Comparison of ENCODE assay signal across 18 cellular contexts in genomic region chr2:23661276-23662050, GRCh38.
DNase-seq lines count a peak whose midpoint lies in the region; ATAC-seq lines count a peak whose summit lies in the region.
"Had no signal": no experiment of that assay in that cellular context is flagged by ENCODE, and none has a peak within 500 bp of the region (broad histone marks: within the 10 kb centered on the region; RNA-seq: fewer than 3 reads in every experiment).

No MANE protein-coding gene starts in this region.

- H3K4me1 Mint-ChIP-seq in stimulated activated effector memory CD8-positive, alpha-beta T cell treated with anti-CD3 and anti-CD28 coated beads, Interleukin-12 subunit alpha, Interleukin-12 subunit beta, amount 100 ng/mL, for 72 hours = no peaks in the 10 kb centered on the region

- H3K27ac Mint-ChIP-seq in stimulated activated effector memory CD8-positive, alpha-beta T cell treated with anti-CD3 and anti-CD28 coated beads, Interleukin-12 subunit alpha, Interleukin-12 subunit beta, amount 100 ng/mL, for 72 hours = no peak overlapping the region
- H3K27ac Mint-ChIP-seq: CD8-positive, alpha-beta T cell; IgD-negative memory B cell; T-helper 17 cell had no signal

- DNase-seq in NCI-H345 (lab: John Stamatoyannopoulos, UW) (peak; percentile 19), NCI-H345 treated with DMSO at 0.1 percent for 48 hours (lab: John Stamatoyannopoulos, UW; ENCODE audit: unreplicated experiment) (no peak), NCI-H69 (lab: John Stamatoyannopoulos, UW) (peak; percentile 40), NCI-H128 (lab: John Stamatoyannopoulos, UW; ENCODE audit: unreplicated experiment) (no peak)
- DNase-seq in Jurkat, Clone E6-1 (ENCODE audit: low read depth, low spot score) = peak; percentile 73
- no peak for DNase-seq in stimulated activated effector memory CD8-positive, alpha-beta T cell treated with anti-CD3 and anti-CD28 coated beads, Interleukin-12 subunit alpha, Interleukin-12 subunit beta, amount 100 ng/mL, for 72 hours (ENCODE audit: low spot score in 2 of 2)
- DNase-seq: 8988T; C1 segment of cervical spinal cord; CD8-positive, alpha-beta T cell; Karpas-422; NCI-H1417; NCI-H1694 treated with DMSO at 0.1 percent for 48 hours; NCI-H2081 treated with DMSO at 0.1 percent for 48 hours; NCI-H226; SHP77; T-helper 17 cell had no signal

- H3K36me3 Mint-ChIP-seq in stimulated activated effector memory CD8-positive, alpha-beta T cell treated with anti-CD3 and anti-CD28 coated beads, Interleukin-12 subunit alpha, Interleukin-12 subunit beta, amount 100 ng/mL, for 72 hours = no peaks in the 10 kb centered on the region
- H3K36me3 Mint-ChIP-seq: CD8-positive, alpha-beta T cell had no signal

- ATAC-seq in stimulated activated effector memory CD8-positive, alpha-beta T cell treated with anti-CD3 and anti-CD28 coated beads, Interleukin-12 subunit alpha, Interleukin-12 subunit beta, amount 100 ng/mL, for 72 hours = peak; percentile 3
- no peak for ATAC-seq in GM21515 (IDR thresholded peaks at IDR 0.05; ENCODE audit: unreplicated experiment)
- ATAC-seq: CD8-positive, alpha-beta T cell; T-helper 17 cell had no signal

- no peaks in the 10 kb centered on the region for H3K9me3 Mint-ChIP-seq in stimulated activated effector memory CD8-positive, alpha-beta T cell treated with anti-CD3 and anti-CD28 coated beads, Interleukin-12 subunit alpha, Interleukin-12 subunit beta, amount 100 ng/mL, for 72 hours
- H3K9me3 Mint-ChIP-seq: CD8-positive, alpha-beta T cell; IgD-negative memory B cell had no signal

- H3K4me3 Mint-ChIP-seq in stimulated activated effector memory CD8-positive, alpha-beta T cell treated with anti-CD3 and anti-CD28 coated beads, Interleukin-12 subunit alpha, Interleukin-12 subunit beta, amount 100 ng/mL, for 72 hours = no peak overlapping the region
- H3K4me3 Mint-ChIP-seq: CD8-positive, alpha-beta T cell; IgD-negative memory B cell; T-helper 17 cell had no signal

- no peak overlapping the region for H3K4me3 ChIP-seq in Jurkat, Clone E6-1 (ENCODE audit: low read length)

Comparison
In these comparisons a context has a peak if more than half of its experiments do, and no peak if none do; other contexts are left out.
1. DNase-seq: peak in NCI-H345 (single experiment), Jurkat, Clone E6-1 (single experiment) and NCI-H69 (single experiment); none in NCI-H345 treated with DMSO at 0.1 percent for 48 hours (single experiment), stimulated activated effector memory CD8-positive, alpha-beta T cell treated with anti-CD3 and anti-CD28 coated beads, Interleukin-12 subunit alpha, Interleukin-12 subunit beta, amount 100 ng/mL, for 72 hours (0 of 2) and NCI-H128 (single experiment).